8 cellular contexts compared by ENCODE assay signal in genomic region chr14:85464135-85464534, GRCh38.
"Had no signal": no experiment of that assay in that cellular context is flagged by ENCODE, and none has a peak within 500 bp of the region (broad histone marks: within the 10 kb centered on the region; RNA-seq: fewer than 3 reads in every experiment).

No MANE protein-coding gene starts in this region.

- H3K4me1 ChIP-seq: HAP-1 had no signal

- FAIRE-seq: HTR-8/SVneo, K562 had no signal

- DNase-seq: GM23248, GOT3, HFFc6, IMR-90 had no signal

- H2AFZ ChIP-seq: GM23248 had no signal

- H3K36me3 ChIP-seq: HAP-1 had no signal

- H3K9me3 ChIP-seq: HAP-1 had no signal

- H3K27ac ChIP-seq: GM23248 had no signal

- H3K9ac ChIP-seq: GM23248 had no signal

- H3K4me3 ChIP-seq: GM23248, HAP-1, K562 had no signal

- ATAC-seq: HCT116, K562 had no signal
